In the genomic region with DNA sequence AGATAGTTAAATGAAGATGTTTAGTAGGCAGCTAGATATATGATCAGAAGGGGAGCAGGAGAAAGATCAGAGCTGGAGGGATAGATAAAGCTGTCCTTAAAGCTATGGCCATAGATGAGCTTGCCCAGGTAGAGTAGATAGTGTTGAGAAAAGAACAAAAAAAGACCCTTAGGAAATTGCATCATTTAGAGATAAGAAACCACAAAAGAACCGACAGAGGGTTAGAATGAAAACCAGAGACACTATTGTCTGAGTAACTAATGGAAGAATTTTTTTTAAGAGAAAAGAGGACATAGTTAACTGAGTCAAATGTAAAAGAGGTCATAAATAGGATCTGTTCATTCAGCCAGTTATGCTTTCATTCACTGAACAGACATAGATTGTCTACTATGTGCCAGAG, we compare ENCODE assay signal across 14 cellular contexts.
DNase-seq lines count a peak whose midpoint lies in the region; ATAC-seq and TF ChIP-seq lines count a peak whose summit lies in the region.
"Had no signal": no experiment of that assay in that cellular context is flagged by ENCODE, and none has a peak within 500 bp of the region (broad histone marks: within the 10 kb centered on the region; RNA-seq: fewer than 3 reads in every experiment).

No MANE protein-coding gene starts in this region.

- no peaks in the 10 kb centered on the region for H3K9me3 Mint-ChIP-seq in CD4-positive, CD25-positive, alpha-beta regulatory T cell

- H3K36me3 Mint-ChIP-seq in CD4-positive, CD25-positive, alpha-beta regulatory T cell, result no peaks in the 10 kb centered on the region

- H3K27me3 ChIP-seq in CD4-positive, CD25-positive, alpha-beta regulatory T cell (ENCODE audit: control insufficient read depth, insufficient read depth, low read length), result no peaks in the 10 kb centered on the region
- H3K27me3 ChIP-seq: upper lobe of left lung had no signal

- peak overlapping the region; percentile 6 to 32 (median 11) for H3K27ac Mint-ChIP-seq in CD4-positive, CD25-positive, alpha-beta regulatory T cell

- no peak overlapping the region for H3K4me3 Mint-ChIP-seq in CD4-positive, CD25-positive, alpha-beta regulatory T cell

- peaks cover 9% of the 10 kb centered on the region for H3K4me1 ChIP-seq in CD4-positive, CD25-positive, alpha-beta regulatory T cell (ENCODE audit: control insufficient read depth, insufficient read depth, low read length, poor library complexity, severe bottlenecking)
- H3K4me1 ChIP-seq: left ventricle myocardium inferior, prostate gland had no signal

- no peaks in the 10 kb centered on the region for H3K9me3 ChIP-seq in CD4-positive, CD25-positive, alpha-beta regulatory T cell (ENCODE audit: control insufficient read depth in 2 of 2, low read length in 2 of 2)
- H3K9me3 ChIP-seq: left ventricle myocardium inferior, prostate gland, upper lobe of left lung had no signal

- H3K36me3 ChIP-seq in CD4-positive, CD25-positive, alpha-beta regulatory T cell (ENCODE audit: control insufficient read depth, insufficient read depth, low read length), result no peaks in the 10 kb centered on the region
- H3K36me3 ChIP-seq: left ventricle myocardium inferior, prostate gland, upper lobe of left lung had no signal

- H3K27me3 Mint-ChIP-seq in CD4-positive, CD25-positive, alpha-beta regulatory T cell, result no peaks in the 10 kb centered on the region

- H3K4me3 ChIP-seq in CD4-positive, CD25-positive, alpha-beta regulatory T cell (ENCODE audit: low read depth, low read length), result no peak overlapping the region
- H3K4me3 ChIP-seq in NB4 (ENCODE audit: low read depth, low read length), result peak overlapping the region; percentile 49
- H3K4me3 ChIP-seq in choroid plexus epithelial cell (ENCODE audit: low read depth, low read length), result no peak overlapping the region
- H3K4me3 ChIP-seq: coronary artery, left ventricle myocardium inferior, prostate gland, upper lobe of left lung had no signal

- peaks cover 9 to 28% (median 19%) of the 10 kb centered on the region in 4 donors for H3K4me1 Mint-ChIP-seq in CD4-positive, CD25-positive, alpha-beta regulatory T cell

- ATAC-seq in CD4-positive, CD25-positive, alpha-beta regulatory T cell (ENCODE audit: low read depth in 2 of 2), result no peak
- ATAC-seq in GM18519 (IDR thresholded peaks at IDR 0.05; ENCODE audit: low FRiP score, unreplicated experiment), result peak; percentile 50
- ATAC-seq in GM19328 (IDR thresholded peaks at IDR 0.05; ENCODE audit: unreplicated experiment), result no peak
- ATAC-seq: SK-N-SH treated with all-trans-retinoic acid at 6 μM for 48 hours had no signal

- TF ChIP-seq POLR2A in NB4 (IDR thresholded peaks at IDR 0.05; ENCODE audit: extremely low read depth, insufficient read length), result no peak

- TF ChIP-seq CTCF in NB4 (IDR thresholded peaks at IDR 0.05; ENCODE audit: low read depth, low read length), result no peak
- no peak for TF ChIP-seq CTCF in choroid plexus epithelial cell (conservative IDR thresholded peaks at IDR 0.05; ENCODE audit: low read depth, low read length)

- no peak for DNase-seq in CD4-positive, CD25-positive, alpha-beta regulatory T cell
- DNase-seq in NB4 (ENCODE audit: low read depth) (peak; percentile 82), choroid plexus epithelial cell (ENCODE audit: low read depth) (peak; percentile 17), UCSD-AML1 (lab: John Stamatoyannopoulos, UW; ENCODE audit: unreplicated experiment) (no peak), activated gamma-delta T cell treated with Interleukin-2 at 50 U/mL for 16 hours (no peak)
- DNase-seq in stimulated activated CD8-positive, alpha-beta memory T cell treated with anti-CD3 and anti-CD28 coated beads, Interleukin-4, amount 100 ng/mL, for 48 hours, result no peak
- DNase-seq: left ventricle myocardium inferior, NCI-H526, upper lobe of left lung had no signal

- no peak overlapping the region for H3K27ac ChIP-seq in CD4-positive, CD25-positive, alpha-beta regulatory T cell (ENCODE audit: insufficient read depth, low read length, poor library complexity, severe bottlenecking)
- H3K27ac ChIP-seq: coronary artery, left ventricle myocardium inferior, prostate gland had no signal

Comparison
In these comparisons a context has a peak if more than half of its experiments do, and no peak if none do; other contexts are left out.
1. DNase-seq: peak in NB4 (single experiment) and choroid plexus epithelial cell (single experiment); none in CD4-positive, CD25-positive, alpha-beta regulatory T cell (0 of 3), stimulated activated CD8-positive, alpha-beta memory T cell treated with anti-CD3 and anti-CD28 coated beads, Interleukin-4, amount 100 ng/mL, for 48 hours (single experiment), UCSD-AML1 (single experiment) and activated gamma-delta T cell treated with Interleukin-2 at 50 U/mL for 16 hours (single experiment).